Comparison of ENCODE assay signal across 8 cellular contexts in genomic region chr4:128574706-128575105, GRCh38.
DNase-seq lines count a peak whose midpoint lies in the region; ATAC-seq and TF ChIP-seq lines count a peak whose summit lies in the region.

No MANE protein-coding gene starts in this region.

- H3K4me1 ChIP-seq in DND-41 (ENCODE audit: insufficient read depth, low read length): no peaks in the 10 kb centered on the region

- DNase-seq in DND-41: peak; percentile 68
- DNase-seq in GM20000 (ENCODE audit: low spot score): peak; percentile 67
- peak; percentile 57 for DNase-seq in SKM-1 (lab: John Stamatoyannopoulos, UW; ENCODE audit: unreplicated experiment)
- DNase-seq in anterior cingulate cortex (lab: John Stamatoyannopoulos, UW): peak in 52 of 58 donors; percentile 1 to 85 (median 44)
- peak; percentile 80 for DNase-seq in iPS DF 19.7 (ENCODE audit: low read depth, low spot score)
- peak; percentile 83 for DNase-seq in stimulated activated CD4-positive, alpha-beta T cell treated with anti-CD3 and anti-CD28 coated beads, Interleukin-15, amount 100 ng/mL, for 24 hours
- no peak for DNase-seq in SIG-M5 treated with dmso at 0.1 percent for 504 hours (lab: John Stamatoyannopoulos, UW; ENCODE audit: unreplicated experiment)

- no peaks in the 10 kb centered on the region for H3K36me3 ChIP-seq in DND-41 (ENCODE audit: insufficient read depth, low read length)

- no peak overlapping the region for H3K27ac ChIP-seq in DND-41 (ENCODE audit: low read length)

- no peak overlapping the region for H2AFZ ChIP-seq in DND-41 (ENCODE audit: low read depth, low read length)

- no peaks in the 10 kb centered on the region for H3K79me2 ChIP-seq in DND-41 (ENCODE audit: insufficient read depth, low read length)

- H3K9me3 ChIP-seq in DND-41 (ENCODE audit: insufficient read depth, low read length, severe bottlenecking): no peaks in the 10 kb centered on the region

- H4K20me1 ChIP-seq in DND-41 (ENCODE audit: insufficient read depth, low read length): no peaks in the 10 kb centered on the region

- H3K9ac ChIP-seq in DND-41 (ENCODE audit: low read depth, low read length): no peak overlapping the region

- no peaks in the 10 kb centered on the region for H3K27me3 ChIP-seq in DND-41 (ENCODE audit: insufficient read depth, low read length, poor library complexity)

- ATAC-seq in DND-41 (ENCODE audit: insufficient read depth, low read depth) (peak; percentile 89), HG03565 (IDR thresholded peaks at IDR 0.05; ENCODE audit: unreplicated experiment) (peak; percentile 84)

- TF ChIP-seq CTCF in DND-41 (IDR thresholded peaks at IDR 0.05; ENCODE audit: borderline replicate concordance, extremely low read depth, low read length, poor library complexity, severe bottlenecking): peak; percentile 75
- TF ChIP-seq CTCF in GM20000 (IDR thresholded peaks at IDR 0.05; ENCODE audit: extremely low read depth, missing control alignments): peak; percentile 2

- no peak overlapping the region for H3K4me2 ChIP-seq in DND-41 (ENCODE audit: insufficient read depth, low read length)

- H3K4me3 ChIP-seq in DND-41 (ENCODE audit: low read depth in 1 of 2, low read length in 2 of 2): no peak overlapping the region
